23 cellular contexts compared by ENCODE assay signal in genomic region chr2:218427741-218428140, GRCh38. TPM values are rescaled to one million over a fixed set of nuclear protein-coding genes. Genes with fewer than 3 reads are reported as not detected.
"Had no signal": no experiment of that assay in that cellular context is flagged by ENCODE, and none has a peak within 500 bp of the region (broad histone marks: within the 10 kb centered on the region; RNA-seq: fewer than 3 reads in every experiment).

No MANE protein-coding gene starts in this region.

- H3K9me3 ChIP-seq: esophagus squamous epithelium, right atrium auricular region, transverse colon had no signal

- H3K9me3 Mint-ChIP-seq: activated CD8-positive, alpha-beta T cell treated with anti-CD3 and anti-CD28 coated beads for 36 hours; activated naive CD4-positive, alpha-beta T cell treated with anti-CD3 and anti-CD28 coated beads, Interleukin-2, amount 50 U/mL, for 72 hours; activated T-cell treated with anti-CD3 and anti-CD28 coated beads, Interleukin-2, amount 50 U/mL, for 4 hours; central memory CD8-positive, alpha-beta T cell; naive thymus-derived CD8-positive, alpha-beta T cell had no signal

- H3K4me3 Mint-ChIP-seq: activated CD8-positive, alpha-beta T cell treated with anti-CD3 and anti-CD28 coated beads for 36 hours; activated T-cell treated with anti-CD3 and anti-CD28 coated beads, Interleukin-2, amount 50 U/mL, for 4 hours; central memory CD8-positive, alpha-beta T cell; naive thymus-derived CD8-positive, alpha-beta T cell had no signal

- DNase-seq: activated CD4-positive, alpha-beta T cell treated with anti-CD3 and anti-CD28 coated beads for 4 hours; activated CD8-positive, alpha-beta T cell treated with anti-CD3 and anti-CD28 coated beads for 36 hours; activated effector memory CD4-positive, alpha-beta T cell treated with anti-CD3 and anti-CD28 coated beads, Interleukin-2, amount 50 U/mL, for 16 hours; activated T-cell treated with anti-CD3 and anti-CD28 coated beads, Interleukin-2, amount 50 U/mL, for 4 hours; amygdala; brain microvascular endothelial cell; cortex of kidney; effector CD4-positive, alpha-beta T cell; esophagus squamous epithelium; left colon; stimulated activated CD4-positive, alpha-beta T cell treated with anti-CD3 and anti-CD28 coated beads, Interleukin-4, amount 100 ng/mL, for 24 hours; stimulated activated naive CD8-positive, alpha-beta T cell treated with anti-CD3 and anti-CD28 coated beads, Interleukin-15, Interleukin-2, amounts not matched to agents 100 U/mL and 50 U/mL, for 24 hours; T-helper 2 cell; transverse colon had no signal

- H3K4me3 ChIP-seq: esophagus squamous epithelium, right atrium auricular region, skin epidermis, transverse colon had no signal

- H3K27me3 Mint-ChIP-seq: activated CD8-positive, alpha-beta T cell treated with anti-CD3 and anti-CD28 coated beads for 36 hours; central memory CD8-positive, alpha-beta T cell; progenitor cell of endocrine pancreas had no signal

- H3K4me1 ChIP-seq: esophagus squamous epithelium, right atrium auricular region, transverse colon had no signal

- H3K36me3 Mint-ChIP-seq: activated naive CD4-positive, alpha-beta T cell treated with anti-CD3 and anti-CD28 coated beads, Interleukin-2, amount 50 U/mL, for 72 hours; naive thymus-derived CD8-positive, alpha-beta T cell had no signal

- H3K27me3 ChIP-seq: brain microvascular endothelial cell, esophagus squamous epithelium, right atrium auricular region, transverse colon had no signal

- H3K36me3 ChIP-seq: brain microvascular endothelial cell, esophagus squamous epithelium, right atrium auricular region had no signal

- H3K27ac ChIP-seq: brain microvascular endothelial cell, esophagus squamous epithelium, right atrium auricular region, skin epidermis, transverse colon had no signal

- ATAC-seq: activated CD8-positive, alpha-beta T cell treated with anti-CD3 and anti-CD28 coated beads for 36 hours; activated naive CD4-positive, alpha-beta T cell treated with anti-CD3 and anti-CD28 coated beads, Interleukin-2, amount 50 U/mL, for 72 hours; activated T-cell treated with anti-CD3 and anti-CD28 coated beads, Interleukin-2, amount 50 U/mL, for 4 hours; left colon; naive thymus-derived CD8-positive, alpha-beta T cell; stimulated activated naive CD8-positive, alpha-beta T cell treated with anti-CD3 and anti-CD28 coated beads, Interleukin-15, Interleukin-2, amounts not matched to agents 100 U/mL and 50 U/mL, for 24 hours had no signal

- FAIRE-seq: endothelial cell of umbilical vein had no signal

- H3K27ac Mint-ChIP-seq: activated CD8-positive, alpha-beta T cell treated with anti-CD3 and anti-CD28 coated beads for 36 hours; progenitor cell of endocrine pancreas had no signal

RNA-seq across cellular contexts. Expression of gene VIL1, which starts 8.8 kb away (rescaled TPM):
- total RNA-seq: activated CD8-positive, alpha-beta T cell treated with anti-CD3 and anti-CD28 coated beads for 36 hours; activated naive CD4-positive, alpha-beta T cell treated with anti-CD3 and anti-CD28 coated beads, Interleukin-2, amount 50 U/mL, for 72 hours; endothelial cell of umbilical vein; esophagus squamous epithelium; glomerular endothelial cell; lung microvascular endothelial cell; naive thymus-derived CD8-positive, alpha-beta T cell; right atrium auricular region had no signal
- polyA plus RNA-seq: endothelial cell of umbilical vein had no signal

RNA-seq across cellular contexts. Expression of gene SLC11A1, which starts 45.7 kb away (rescaled TPM):
- total RNA-seq: activated naive CD4-positive, alpha-beta T cell treated with anti-CD3 and anti-CD28 coated beads, Interleukin-2, amount 50 U/mL, for 72 hours; endothelial cell of umbilical vein; glomerular endothelial cell had no signal
